In genomic region chr16:88804552-88805339, GRCh38 we compare ENCODE assay signal across 1 cellular context.
TF ChIP-seq lines count a peak whose summit lies in the region.

No MANE protein-coding gene starts in this region.

TF ChIP-seq in WTC11, 78 proteins besides CTCF, POLR2A, EP300 and RAD21 (continued from another document):
- TF ChIP-seq, protein P1, sequence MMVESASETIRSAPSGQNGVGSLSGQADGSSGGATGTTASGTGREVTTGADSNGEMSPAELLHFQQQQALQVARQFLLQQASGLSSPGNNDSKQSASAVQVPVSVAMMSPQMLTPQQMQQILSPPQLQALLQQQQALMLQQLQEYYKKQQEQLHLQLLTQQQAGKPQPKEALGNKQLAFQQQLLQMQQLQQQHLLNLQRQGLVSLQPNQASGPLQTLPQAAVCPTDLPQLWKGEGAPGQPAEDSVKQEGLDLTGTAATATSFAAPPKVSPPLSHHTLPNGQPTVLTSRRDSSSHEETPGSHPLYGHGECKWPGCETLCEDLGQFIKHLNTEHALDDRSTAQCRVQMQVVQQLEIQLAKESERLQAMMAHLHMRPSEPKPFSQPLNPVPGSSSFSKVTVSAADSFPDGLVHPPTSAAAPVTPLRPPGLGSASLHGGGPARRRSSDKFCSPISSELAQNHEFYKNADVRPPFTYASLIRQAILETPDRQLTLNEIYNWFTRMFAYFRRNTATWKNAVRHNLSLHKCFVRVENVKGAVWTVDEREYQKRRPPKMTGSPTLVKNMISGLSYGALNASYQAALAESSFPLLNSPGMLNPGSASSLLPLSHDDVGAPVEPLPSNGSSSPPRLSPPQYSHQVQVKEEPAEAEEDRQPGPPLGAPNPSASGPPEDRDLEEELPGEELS (CRISPR knock-in tag; IDR thresholded peaks at IDR 0.05), result no peak
- TF ChIP-seq ESRRA (CRISPR knock-in tag; IDR thresholded peaks at IDR 0.05; ENCODE audit: borderline replicate concordance) (0 out of 2 replicates have a peak, but pooled peaks have one; percentile 24), FOXP1 (CRISPR knock-in tag; IDR thresholded peaks at IDR 0.05; ENCODE audit: borderline replicate concordance) (0 out of 2 replicates have a peak, but pooled peaks have one; percentile 32), ZNF232 (CRISPR knock-in tag; IDR thresholded peaks at IDR 0.05) (no peak), ZNF425 (CRISPR knock-in tag; conservative IDR thresholded peaks at IDR 0.05) (no peak)
- TF ChIP-seq, protein P2, sequence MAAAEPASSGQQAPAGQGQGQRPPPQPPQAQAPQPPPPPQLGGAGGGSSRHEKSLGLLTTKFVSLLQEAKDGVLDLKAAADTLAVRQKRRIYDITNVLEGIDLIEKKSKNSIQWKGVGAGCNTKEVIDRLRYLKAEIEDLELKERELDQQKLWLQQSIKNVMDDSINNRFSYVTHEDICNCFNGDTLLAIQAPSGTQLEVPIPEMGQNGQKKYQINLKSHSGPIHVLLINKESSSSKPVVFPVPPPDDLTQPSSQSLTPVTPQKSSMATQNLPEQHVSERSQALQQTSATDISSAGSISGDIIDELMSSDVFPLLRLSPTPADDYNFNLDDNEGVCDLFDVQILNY (CRISPR knock-in tag; IDR thresholded peaks at IDR 0.05), result no peak
